In genomic region chr17:17236295-17237025, GRCh38 we compare ENCODE assay signal across 8 cellular contexts. TPM values are rescaled to one million over a fixed set of nuclear protein-coding genes. Genes with fewer than 3 reads are reported as not detected.
DNase-seq lines count a peak whose midpoint lies in the region; ATAC-seq and TF ChIP-seq lines count a peak whose summit lies in the region.

No MANE protein-coding gene starts in this region.

- TF ChIP-seq POLR2A in spleen (IDR thresholded peaks at IDR 0.05), result no peak

- intact Hi-C loops in spleen (cut with DNase I; ENCODE audit: low total_unique reads), result loop anchor here (10.0 kb wide), 1 partner anchor 62 kb away; no protein-coding TSS in a partner anchor

- peak overlapping the region; percentile 91 to 100 (median 96) for H3K27ac ChIP-seq in spleen

- H3K4me3 ChIP-seq in astrocyte of the spinal cord (ENCODE audit: low read depth, low read length) (peak overlapping the region; percentile 99), spleen (peak overlapping the region; percentile 77 to 100 (median 97))

- TF ChIP-seq CTCF in astrocyte of the spinal cord (IDR thresholded peaks at IDR 0.05; ENCODE audit: low read depth, low read length) (no peak), spleen (IDR thresholded peaks at IDR 0.05 in 8 of 11, conservative IDR thresholded peaks at IDR 0.05 in 3 of 11) (no peak)

- H3K27me3 ChIP-seq in spleen (replicated peaks in 1 of 7), result no peaks in the 10 kb centered on the region

- H3K9me3 ChIP-seq in spleen, result no peaks in the 10 kb centered on the region

- WGBS in spleen, 5 donors, result 1 to 2% (median 2%) methylated on average over 29 to 31 of the region's 31 CpGs

- DNase-seq in COR-L47 (lab: John Stamatoyannopoulos, UW), result peak; percentile 6
- peak; percentile 36 for DNase-seq in NCI-H146 (lab: John Stamatoyannopoulos, UW)
- DNase-seq in astrocyte of the spinal cord (ENCODE audit: low read depth, low spot score), result peak; percentile 33
- peak; percentile 33 for DNase-seq in iPS-NIHi11 (ENCODE audit: low spot score)
- no peak for DNase-seq in spleen
- DNase-seq in islet precursor cell, result no peak
- no peak for DNase-seq in epidermal melanocyte (ENCODE audit: insufficient read length, low spot score)

- in situ Hi-C loops in astrocyte of the spinal cord (cut with HindIII; ENCODE audit: low sequenced_read_pairs), result no loop called here

- H3K36me3 ChIP-seq in spleen, result peaks cover 0 to 19% (median 14%) of the 10 kb centered on the region in 6 donors

- H3K4me1 ChIP-seq in spleen, result peaks cover 19 to 64% (median 43%) of the 10 kb centered on the region in 6 donors

- peak; percentile 4 for ATAC-seq in GM21737 (IDR thresholded peaks at IDR 0.05; ENCODE audit: unreplicated experiment)

RNA-seq across cellular contexts. Expression of gene FLCN, which starts 0.5 kb away (rescaled TPM):
- total RNA-seq in spleen, result 10 to 100 TPM; 53.9 to 91.6 (median 81.5) TPM
- polyA plus RNA-seq in spleen, result 10 to 100 TPM in 1 of 3 donors, 1 to 10 TPM in 2; 9.1 to 34.1 (median 9.9) TPM

RNA-seq across cellular contexts. Expression of gene PLD6, which starts 30.3 kb away (rescaled TPM):
- 1 to 10 TPM; 1.4 to 5.6 (median 3.7) TPM for total RNA-seq in spleen
- 1 to 10 TPM; 2.2 to 3.9 (median 3.0) TPM for polyA plus RNA-seq in spleen

RNA-seq across cellular contexts. Expression of gene COPS3, which starts 44.6 kb away (rescaled TPM):
- 10 to 100 TPM; 36.5 to 58.9 (median 47.5) TPM for total RNA-seq in spleen
- polyA plus RNA-seq in spleen, result 10 to 100 TPM; 29.9 to 39.1 (median 39.1) TPM

Comparison
In these comparisons a context has a peak if more than half of its experiments do, and no peak if none do; other contexts are left out.
1. DNase-seq: peak in COR-L47 (single experiment), NCI-H146 (single experiment), astrocyte of the spinal cord (single experiment) and iPS-NIHi11 (single experiment); none in spleen (single experiment), islet precursor cell (single experiment) and epidermal melanocyte (single experiment).